In genomic region chr19:18504886-18505610, GRCh38 we compare ENCODE assay signal across 7 cellular contexts. TPM values are rescaled to one million over a fixed set of nuclear protein-coding genes. Genes with fewer than 3 reads are reported as not detected.
DNase-seq lines count a peak whose midpoint lies in the region; ATAC-seq, FAIRE-seq and TF ChIP-seq lines count a peak whose summit lies in the region.

No MANE protein-coding gene starts in this region.

- BruUV-seq in Calu3 (replicated peaks; lab: Mats Ljungman, UMichigan): no TSS peak

- H2BK15ac ChIP-seq in H1 (ENCODE audit: low read length): no peak overlapping the region

- H3K4me3 ChIP-seq in H1 (ENCODE audit: extremely low read depth in 1 of 4, insufficient read depth in 2 of 4, low read depth in 3 of 4, low read length in 4 of 4): no peak overlapping the region
- H3K4me3 ChIP-seq in psoas muscle: no peak overlapping the region

- H4K20me1 ChIP-seq in H1 (replicated peaks in 1 of 2; ENCODE audit: control insufficient read depth in 1 of 2, insufficient read depth in 2 of 2, low read length in 2 of 2): peaks cover 14 to 51% of the 10 kb centered on the region in 2 experiments

- CTCF ChIA-PET in Calu3 (lab: Charles Lee): interaction anchor here (0.8 to 1.1 kb wide), 2 partner anchors 18 to 327 kb away, joined by 3 to 6 read pairs; partner anchors contain the start of gene UPF1
- CTCF ChIA-PET in H1 (lab: Charles Lee; ENCODE audit: partially characterized antibody): interaction anchor here (0.5 to 32.9 kb wide), 7 partner anchors 13 to 193 kb away, joined by 3 to 458 read pairs (median 4); partner anchors contain the start of gene FKBP8

- no peaks in the 10 kb centered on the region for H3K27me3 Mint-ChIP-seq in Calu3 (ENCODE audit: unreplicated experiment)

- H4K8ac ChIP-seq in H1 (ENCODE audit: extremely low read depth, insufficient read depth, low read length): no peak overlapping the region

- intact Hi-C loops in Calu3 (cut with micrococcal nuclease; ENCODE audit: unreplicated experiment) (no loop called here), psoas muscle (cut with DNase I) (no loop called here)

- no peaks in the 10 kb centered on the region for H3K23me2 ChIP-seq in H1 (ENCODE audit: low read depth, low read length)

- H3K9ac ChIP-seq in H1 (replicated peaks in 1 of 4; ENCODE audit: extremely low read depth in 1 of 4, low read depth in 3 of 4, low read length in 3 of 4): no peak overlapping the region; a peak in 1 of 7 replicates

- H3K9me3 ChIP-seq in H1 (ENCODE audit: insufficient read depth in 2 of 2, low read depth in 1 of 2, low read length in 1 of 2): no peaks in the 10 kb centered on the region
- H3K9me3 ChIP-seq in psoas muscle: no peaks in the 10 kb centered on the region

- H2AFZ ChIP-seq in H1 (ENCODE audit: low read length): no peak overlapping the region

- H3K56ac ChIP-seq in H1 (replicated peaks; ENCODE audit: insufficient read length, low read depth, low read length): no peak overlapping the region

- ATAC-seq in psoas muscle (no peak), GM21423 (IDR thresholded peaks at IDR 0.05; ENCODE audit: unreplicated experiment) (no peak)

- TF ChIP-seq POLR2A in H1 (IDR thresholded peaks at IDR 0.05; ENCODE audit: control extremely low read depth in 1 of 2, low read depth in 2 of 2, low read length in 2 of 2): no peak

- H3K36me3 ChIP-seq in H1 (ENCODE audit: control insufficient read depth in 2 of 4, insufficient read depth in 4 of 4, low read length in 3 of 4) (no peaks in the 10 kb centered on the region), psoas muscle (ENCODE audit: insufficient read depth in 1 of 2, low read depth in 1 of 2) (no peaks in the 10 kb centered on the region)

- no peak overlapping the region for H2BK20ac ChIP-seq in H1 (ENCODE audit: low read length)

- H3K23ac ChIP-seq in H1 (ENCODE audit: insufficient read length): no peak overlapping the region

- H3K4me1 ChIP-seq in H1 (replicated peaks in 1 of 4; ENCODE audit: control insufficient read depth in 3 of 4, insufficient read depth in 4 of 4, low read length in 3 of 4) (no peaks in the 10 kb centered on the region; a peak in 1 of 7 replicates), psoas muscle (peaks cover 97% of the 10 kb centered on the region)

- peak overlapping the region; percentile 53; the same call in 1 of the 2 replicates for H2AK5ac ChIP-seq in H1 (ENCODE audit: low read depth, low read length)

- H4K91ac ChIP-seq in H1 (replicated peaks; ENCODE audit: insufficient read length, low read length): no peak overlapping the region

- peaks cover 12% of the 10 kb centered on the region for H3K36me3 Mint-ChIP-seq in Calu3 (ENCODE audit: insufficient read depth, unreplicated experiment)

- no peak for TF ChIP-seq EP300 in H1 (IDR thresholded peaks at IDR 0.05; ENCODE audit: borderline replicate concordance in 1 of 2, low read depth in 2 of 2, low read length in 2 of 2)

- H3K4ac ChIP-seq in H1 (replicated peaks; ENCODE audit: insufficient read length, low read depth, low read length): no peak overlapping the region

- no peak for FAIRE-seq in H1 (lab: Jason Lieb, UNC)

- no peak overlapping the region; the same call in 1 of the 2 replicates for H2BK5ac ChIP-seq in H1 (ENCODE audit: low read depth, low read length)

- H2BK120ac ChIP-seq in H1 (replicated peaks; ENCODE audit: low read depth, low read length): no peak overlapping the region

- no peak for TF ChIP-seq RAD21 in H1 (IDR thresholded peaks at IDR 0.05 in 1 of 2, conservative IDR thresholded peaks at IDR 0.05 in 1 of 2; ENCODE audit: low read depth in 2 of 2, low read length in 2 of 2)

- 83% methylated on average over 8 of the region's 8 CpGs; no CpG with 5 or more reads in 1 of the 2 experiments for WGBS in H1 (ENCODE audit: extremely low coverage in 1 of 2, insufficient coverage in 1 of 2, insufficient read length in 1 of 2, insufficient replicate concordance in 2 of 2, low coverage in 1 of 2, low lambda C conversion rate in 2 of 2, missing lambda C conversion rate in 1 of 2), 2 experiments
- 40 to 75% (median 48%) methylated on average over 7 to 8 of the region's 8 CpGs for WGBS in psoas muscle, 3 donors

- DNase-seq in Calu3 (no peak), NCI-H510A treated with DMSO at 0.1 percent for 48 hours (lab: John Stamatoyannopoulos, UW) (peak; percentile 78), H1 (ENCODE audit: low read depth in 1 of 2, low spot score in 2 of 2) (no peak), psoas muscle (no peak), iPS-NIHi7 (ENCODE audit: extremely low spot score) (no peak)
- DNase-seq in activated CD4-positive, CD25-positive, alpha-beta regulatory T cell treated with anti-CD3 and anti-CD28 coated beads, Interleukin-2, amount 50 U/mL, for 72 hours: no peak

- no peak overlapping the region for H3K27ac Mint-ChIP-seq in Calu3 (ENCODE audit: unreplicated experiment)

- H3K27me3 ChIP-seq in H1 (replicated peaks in 1 of 4; ENCODE audit: control insufficient read depth in 3 of 4, extremely low read depth in 1 of 4, insufficient read depth in 3 of 4, low read length in 3 of 4): no peaks in the 10 kb centered on the region
- H3K27me3 ChIP-seq in psoas muscle (ENCODE audit: insufficient read depth in 3 of 3, low read length in 2 of 3): no peaks in the 10 kb centered on the region

- POLR2A ChIA-PET in H1 (lab: Charles Lee; ENCODE audit: partially characterized antibody): interaction anchor here (0.7 to 1.3 kb wide), 4 partner anchors 9 to 340 kb away, joined by 3 read pairs; no protein-coding TSS in a partner anchor

- H3K79me1 ChIP-seq in H1 (ENCODE audit: low read depth, low read length): peaks cover 25% of the 10 kb centered on the region

- H3K9me3 Mint-ChIP-seq in Calu3 (ENCODE audit: low read depth, unreplicated experiment): no peaks in the 10 kb centered on the region

- TF ChIP-seq CTCF in Calu3 (IDR thresholded peaks at IDR 0.05; ENCODE audit: unreplicated experiment) (no peak), H1 (IDR thresholded peaks at IDR 0.05; ENCODE audit: control extremely low read depth in 1 of 3, insufficient read depth in 1 of 3, low read depth in 1 of 3, low read length in 3 of 3) (no peak), psoas muscle (IDR thresholded peaks at IDR 0.05) (no peak)

- no peak overlapping the region for H3K14ac ChIP-seq in H1 (ENCODE audit: insufficient read length)

- H3K4me1 Mint-ChIP-seq in Calu3 (ENCODE audit: low read depth, unreplicated experiment): peaks cover 42% of the 10 kb centered on the region

- no peak overlapping the region for H2BK12ac ChIP-seq in H1 (ENCODE audit: low read depth, low read length)

- no peak overlapping the region for H3K4me2 ChIP-seq in H1 (ENCODE audit: insufficient read depth in 1 of 2, low read depth in 2 of 2, low read length in 2 of 2)

- H3K18ac ChIP-seq in H1 (ENCODE audit: extremely low read depth, low read length): no peak overlapping the region

- peak overlapping the region; percentile 7 for H3K4me3 Mint-ChIP-seq in Calu3 (ENCODE audit: low read depth, unreplicated experiment)

- H3K27ac ChIP-seq in H1 (ENCODE audit: low read depth, low read length) (no peak overlapping the region), psoas muscle (peak overlapping the region; percentile 84)

- H4K5ac ChIP-seq in H1 (ENCODE audit: insufficient read length, low read depth, low read length): no peak overlapping the region

- peaks cover 0 to 61% of the 10 kb centered on the region in 2 experiments; a peak in 3 of 4 replicates for H3K79me2 ChIP-seq in H1 (ENCODE audit: control insufficient read depth in 1 of 2, insufficient read depth in 2 of 2, low read length in 2 of 2)

TF ChIP-seq in H1, 55 proteins besides CTCF, POLR2A, EP300 and RAD21 (continues in another document):
- no peak for TF ChIP-seq EZH2 (IDR thresholded peaks at IDR 0.05; ENCODE audit: low read depth, low read length, severe bottlenecking)
- TF ChIP-seq KDM5A (IDR thresholded peaks at IDR 0.05; ENCODE audit: low read length): no peak
- no peak for TF ChIP-seq NRF1 (IDR thresholded peaks at IDR 0.05; ENCODE audit: low read depth, low read length)

RNA-seq across cellular contexts. Expression of gene ELL, which starts 16.8 kb away (rescaled TPM):
- total RNA-seq in Calu3 (2022) (11.0 and 12.5 TPM in 2 replicates), psoas muscle (10 to 100 TPM; 17.5 to 40.2 (median 24.9) TPM)
- 10.2 and 10.5 TPM in 2 replicates for total RNA-seq in H1 (2021; fragmentation: NEBNext Ultra II Directional; extraction: Animal tissue kit (Norgen Biotek cat#: 25700))
- polyA plus RNA-seq in H1 (2011; rRNA removed) (5.2 and 8.8 TPM in 2 replicates), psoas muscle (10 to 100 TPM in 1 of 3 donors, 1 to 10 TPM in 2; 7.5 to 12.3 (median 9.2) TPM)
- polyA plus RNA-seq in H1 (2011; cell fraction: cytosol; rRNA removed): 6.5 TPM
- polyA plus RNA-seq in H1 (2011; cell fraction: nucleus; rRNA removed): 12.6 TPM
- polyA plus RNA-seq in H1 (2012, experiment 1 of 2): 4.6 to 7.6 TPM (median 7.4 TPM) in 4 replicates
- polyA plus RNA-seq in H1 (2012, experiment 2 of 2): 6.4 TPM
- 5.6 TPM for polyA plus RNA-seq in H1 (2013, experiment 1 of 2)
- 6.2 TPM for polyA plus RNA-seq in H1 (2013, experiment 2 of 2)
- polyA minus RNA-seq in H1 (2011; rRNA and poly(A)+ RNA removed): 3.6 and 5.4 TPM in 2 replicates
- polyA minus RNA-seq in H1 (2011; cell fraction: cytosol; rRNA and poly(A)+ RNA removed): 6.4 TPM
- polyA minus RNA-seq in H1 (2011; cell fraction: nucleus; rRNA and poly(A)+ RNA removed): 10.7 TPM

RNA-seq across cellular contexts. Expression of gene FKBP8, which starts 38.3 kb away (rescaled TPM):
- 123 and 126 TPM in 2 replicates for total RNA-seq in Calu3 (2022)
- total RNA-seq in H1 (2021; fragmentation: NEBNext Ultra II Directional; extraction: Animal tissue kit (Norgen Biotek cat#: 25700)): 264 and 273 TPM in 2 replicates
- polyA plus RNA-seq in H1 (2011; rRNA removed): 309 and 441 TPM in 2 replicates
- polyA plus RNA-seq in H1 (2011; cell fraction: cytosol; rRNA removed): 383 TPM
- 364 TPM for polyA plus RNA-seq in H1 (2011; cell fraction: nucleus; rRNA removed)
- 208 to 378 TPM (median 354 TPM) in 4 replicates for polyA plus RNA-seq in H1 (2012, experiment 1 of 2)
- 339 TPM for polyA plus RNA-seq in H1 (2012, experiment 2 of 2)
- polyA plus RNA-seq in H1 (2013, experiment 1 of 2): 164 TPM
- polyA plus RNA-seq in H1 (2013, experiment 2 of 2): 163 TPM
- 84.8 and 104 TPM in 2 replicates for polyA minus RNA-seq in H1 (2011; rRNA and poly(A)+ RNA removed)
- polyA minus RNA-seq in H1 (2011; cell fraction: cytosol; rRNA and poly(A)+ RNA removed): 178 TPM
- 121 TPM for polyA minus RNA-seq in H1 (2011; cell fraction: nucleus; rRNA and poly(A)+ RNA removed)
- total RNA-seq in psoas muscle: 100 to 1,000 TPM in 2 of 4 donors, 10 to 100 TPM in 2; 94.4 to 137 (median 113) TPM
- polyA plus RNA-seq in psoas muscle: 100 to 1,000 TPM in 2 of 3 donors, 10 to 100 TPM in 1; 92.8 to 143 (median 138) TPM

RNA-seq across cellular contexts. Expression of gene KXD1, which starts 52.6 kb away (rescaled TPM):
- total RNA-seq in Calu3 (2022): 61.0 and 61.5 TPM in 2 replicates
- 113 and 115 TPM in 2 replicates for total RNA-seq in H1 (2021; fragmentation: NEBNext Ultra II Directional; extraction: Animal tissue kit (Norgen Biotek cat#: 25700))
- polyA plus RNA-seq in H1 (2011; rRNA removed): 267 and 305 TPM in 2 replicates
- 232 TPM for polyA plus RNA-seq in H1 (2011; cell fraction: cytosol; rRNA removed)
- polyA plus RNA-seq in H1 (2011; cell fraction: nucleus; rRNA removed): 245 TPM
- 126 to 174 TPM (median 161 TPM) in 4 replicates for polyA plus RNA-seq in H1 (2012, experiment 1 of 2)
- 190 TPM for polyA plus RNA-seq in H1 (2012, experiment 2 of 2)
- polyA plus RNA-seq in H1 (2013, experiment 1 of 2): 119 TPM
- 117 TPM for polyA plus RNA-seq in H1 (2013, experiment 2 of 2)
- 123 and 134 TPM in 2 replicates for polyA minus RNA-seq in H1 (2011; rRNA and poly(A)+ RNA removed)
- 108 TPM for polyA minus RNA-seq in H1 (2011; cell fraction: cytosol; rRNA and poly(A)+ RNA removed)
- polyA minus RNA-seq in H1 (2011; cell fraction: nucleus; rRNA and poly(A)+ RNA removed): 57.9 TPM
- 10 to 100 TPM; 38.9 to 76.5 (median 50.8) TPM for total RNA-seq in psoas muscle
- polyA plus RNA-seq in psoas muscle: 100 to 1,000 TPM in 2 of 3 donors, 10 to 100 TPM in 1; 84.6 to 144 (median 122) TPM
